In genomic region chr3:43523454-43524053, GRCh38 we compare ENCODE assay signal across 11 cellular contexts.
A peak's percentile ranks its signal among the peaks of the same experiment; 100 is the strongest.
DNase-seq lines count a peak whose midpoint lies in the region; ATAC-seq, FAIRE-seq and TF ChIP-seq lines count a peak whose summit lies in the region.
"Had no signal": no experiment of that assay in that cellular context is flagged by ENCODE, and none has a peak within 500 bp of the region (broad histone marks: within the 10 kb centered on the region; RNA-seq: fewer than 3 reads in every experiment).

No MANE protein-coding gene starts in this region.

- DNase-seq in GM18507 (ENCODE audit: extremely low spot score, insufficient read length, low read depth) (peak; percentile 20), brain microvascular endothelial cell (peak; percentile 28), NCI-H187 (lab: John Stamatoyannopoulos, UW) (no peak), LoVo (ENCODE audit: low spot score) (no peak), hippocampal formation (lab: John Stamatoyannopoulos, UW) (no peak)
- DNase-seq: amygdala, NCI-H2081 treated with DMSO at 0.1 percent for 48 hours had no signal

- in situ Hi-C loops in brain microvascular endothelial cell (cut with HindIII; ENCODE audit: low pct_ligation_motif_present, low sequenced_read_pairs) = no loop called here

- no peaks in the 10 kb centered on the region for H3K27me3 ChIP-seq in brain microvascular endothelial cell (replicated peaks)
- H3K27me3 ChIP-seq: neural progenitor cell had no signal

- H3K4me3 ChIP-seq in brain microvascular endothelial cell (ENCODE audit: low read depth, low read length) = no peak overlapping the region
- H3K4me3 ChIP-seq: neural progenitor cell had no signal

- ATAC-seq in GM21381 (IDR thresholded peaks at IDR 0.05; ENCODE audit: unreplicated experiment) = peak; percentile 83
- ATAC-seq in HG03135 (IDR thresholded peaks at IDR 0.05; ENCODE audit: unreplicated experiment) = peak; percentile 91
- ATAC-seq in GM19324 (IDR thresholded peaks at IDR 0.05; ENCODE audit: low FRiP score, unreplicated experiment) = no peak

- no peaks in the 10 kb centered on the region for H3K36me3 ChIP-seq in brain microvascular endothelial cell (replicated peaks)
- H3K36me3 ChIP-seq: neural progenitor cell had no signal

- H3K27ac ChIP-seq in brain microvascular endothelial cell = no peak overlapping the region
- H3K27ac ChIP-seq: neural progenitor cell had no signal

- peak; percentile 54 for FAIRE-seq in GM18507 (lab: Jason Lieb, UNC)

- no peak for TF ChIP-seq CTCF in brain microvascular endothelial cell (IDR thresholded peaks at IDR 0.05; ENCODE audit: low read depth, low read length, missing control alignments)

Comparison
In these comparisons a context has a peak if more than half of its experiments do, and no peak if none do; other contexts are left out.
1. DNase-seq: peak in GM18507 (single experiment) and brain microvascular endothelial cell (single experiment); none in NCI-H187 (0 of 2), LoVo (single experiment) and hippocampal formation (0 of 2).